In the genomic region with DNA sequence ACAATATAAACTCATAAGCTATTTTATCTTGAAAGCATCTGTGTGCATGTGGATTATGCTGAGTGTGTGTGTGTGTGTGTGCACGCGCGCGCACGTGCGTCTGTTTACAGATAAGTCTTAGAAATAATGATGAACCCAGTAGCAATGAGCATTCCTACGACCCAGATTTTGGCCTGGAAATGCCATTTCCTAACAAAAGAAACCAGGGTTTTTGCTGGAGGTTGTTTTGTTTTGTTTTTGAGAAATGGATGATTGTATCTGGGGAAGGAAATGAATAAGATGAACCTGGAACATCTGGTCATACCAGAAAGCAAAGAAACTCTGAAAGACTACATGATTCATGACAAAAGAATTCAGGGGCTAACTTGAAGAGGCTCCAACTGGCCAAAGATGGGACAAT, we compare ENCODE assay signal across 19 cellular contexts. TPM values are rescaled to one million over a fixed set of nuclear protein-coding genes. Genes with fewer than 3 reads are reported as not detected.
DNase-seq lines count a peak whose midpoint lies in the region; ATAC-seq and TF ChIP-seq lines count a peak whose summit lies in the region.
"Had no signal": no experiment of that assay in that cellular context is flagged by ENCODE, and none has a peak within 500 bp of the region (broad histone marks: within the 10 kb centered on the region; RNA-seq: fewer than 3 reads in every experiment).

No MANE protein-coding gene starts in this region.

- H3K9me3 ChIP-seq in gastroesophageal sphincter: no peaks in the 10 kb centered on the region
- H3K9me3 ChIP-seq: HAP-1, pancreas had no signal

- H3K27ac Mint-ChIP-seq in nephron progenitor cell: no peak overlapping the region
- H3K27ac Mint-ChIP-seq: activated naive CD4-positive, alpha-beta T cell treated with anti-CD3 and anti-CD28 coated beads, Interleukin-2, amount 50 U/mL, for 72 hours; memory B cell had no signal

- H3K4me1 ChIP-seq in gastroesophageal sphincter: no peaks in the 10 kb centered on the region
- H3K4me1 ChIP-seq: HAP-1, pancreas had no signal

- peaks cover 5% of the 10 kb centered on the region for H3K27me3 ChIP-seq in gastroesophageal sphincter
- H3K27me3 ChIP-seq: pancreas had no signal

- no peaks in the 10 kb centered on the region for H3K36me3 ChIP-seq in gastroesophageal sphincter
- H3K36me3 ChIP-seq: HAP-1, pancreas, WERI-Rb-1 had no signal

- H3K9me3 Mint-ChIP-seq in nephron progenitor cell: peaks cover under 1% of the 10 kb centered on the region
- H3K9me3 Mint-ChIP-seq: activated naive CD4-positive, alpha-beta T cell treated with anti-CD3 and anti-CD28 coated beads, Interleukin-2, amount 50 U/mL, for 72 hours; memory B cell had no signal

- ATAC-seq in gastroesophageal sphincter (no peak), HG02610 (IDR thresholded peaks at IDR 0.05; ENCODE audit: unreplicated experiment) (no peak)
- ATAC-seq: activated naive CD4-positive, alpha-beta T cell treated with anti-CD3 and anti-CD28 coated beads, Interleukin-2, amount 50 U/mL, for 72 hours; pancreas; stimulated activated naive CD8-positive, alpha-beta T cell treated with anti-CD3 and anti-CD28 coated beads, Interleukin-15, Interleukin-2, amounts not matched to agents 100 U/mL and 50 U/mL, for 24 hours had no signal

- no peak for TF ChIP-seq POLR2A in gastroesophageal sphincter (IDR thresholded peaks at IDR 0.05)

- no peak overlapping the region for H3K27ac ChIP-seq in gastroesophageal sphincter
- H3K27ac ChIP-seq: C4-2B, coronary artery, pancreas, WERI-Rb-1 had no signal

- no peaks in the 10 kb centered on the region for H3K36me3 Mint-ChIP-seq in nephron progenitor cell (ENCODE audit: low read depth)
- H3K36me3 Mint-ChIP-seq: activated naive CD4-positive, alpha-beta T cell treated with anti-CD3 and anti-CD28 coated beads, Interleukin-2, amount 50 U/mL, for 72 hours; memory B cell had no signal

- H3K4me3 Mint-ChIP-seq in nephron progenitor cell: no peak overlapping the region
- H3K4me3 Mint-ChIP-seq: memory B cell had no signal

- H3K4me1 Mint-ChIP-seq in nephron progenitor cell: peaks cover 14% of the 10 kb centered on the region
- H3K4me1 Mint-ChIP-seq: memory B cell had no signal

- TF ChIP-seq CTCF in epithelial cell of esophagus (IDR thresholded peaks at IDR 0.05; ENCODE audit: insufficient read depth, low read depth, low read length, missing control alignments): no peak
- no peak for TF ChIP-seq CTCF in nephron progenitor cell (IDR thresholded peaks at IDR 0.05)
- TF ChIP-seq CTCF in gastroesophageal sphincter (IDR thresholded peaks at IDR 0.05): no peak

- peak; percentile 16 for DNase-seq in ELF-1 (ENCODE audit: low read depth, low spot score)
- peak; percentile 34 for DNase-seq in RKO (ENCODE audit: low spot score)
- DNase-seq in epithelial cell of esophagus (ENCODE audit: low read depth): peak; percentile 74
- peak; percentile 66 for DNase-seq in non-pigmented ciliary epithelial cell (ENCODE audit: low read depth)
- DNase-seq in nephron progenitor cell: no peak
- DNase-seq in activated CD4-positive, CD25-positive, alpha-beta regulatory T cell (lab: John Stamatoyannopoulos, UW): no peak
- DNase-seq: hippocampal formation; NCI-H1436 treated with DMSO at 0.1 percent for 48 hours; pancreas; stimulated activated CD4-positive, alpha-beta T cell treated with anti-CD3 and anti-CD28 coated beads, Interleukin-4, amount 100 ng/mL, for 1 hour; stimulated activated naive CD8-positive, alpha-beta T cell treated with anti-CD3 and anti-CD28 coated beads, Interleukin-15, Interleukin-2, amounts not matched to agents 100 U/mL and 50 U/mL, for 24 hours; WERI-Rb-1 had no signal

- no peak overlapping the region for H3K4me3 ChIP-seq in epithelial cell of esophagus (ENCODE audit: low read length)
- H3K4me3 ChIP-seq in gastroesophageal sphincter: no peak overlapping the region
- H3K4me3 ChIP-seq: coronary artery, HAP-1, pancreas had no signal

- TF ChIP-seq EP300 in gastroesophageal sphincter (IDR thresholded peaks at IDR 0.05): no peak

- no peaks in the 10 kb centered on the region for H3K27me3 Mint-ChIP-seq in nephron progenitor cell (ENCODE audit: low read depth, poor library complexity)

- WGBS in gastroesophageal sphincter (ENCODE audit: low coverage in 1 of 2), 2 donors: 82 to 98% methylated on average over 6 to 7 of the region's 7 CpGs

RNA-seq across cellular contexts. Expression of a gene that starts 22.1 kb away (rescaled TPM):
- total RNA-seq in gastroesophageal sphincter: not detected
- total RNA-seq: activated naive CD4-positive, alpha-beta T cell treated with anti-CD3 and anti-CD28 coated beads, Interleukin-2, amount 50 U/mL, for 72 hours had no signal

RNA-seq across cellular contexts. Expression of a gene that starts 31.9 kb away (rescaled TPM):
- total RNA-seq in gastroesophageal sphincter: not detected
- total RNA-seq: activated naive CD4-positive, alpha-beta T cell treated with anti-CD3 and anti-CD28 coated beads, Interleukin-2, amount 50 U/mL, for 72 hours had no signal

Comparison
In these comparisons a context has a peak if more than half of its experiments do, and no peak if none do; other contexts are left out.
1. DNase-seq: peak in ELF-1 (single experiment), RKO (single experiment), epithelial cell of esophagus (single experiment) and non-pigmented ciliary epithelial cell (single experiment); none in nephron progenitor cell (single experiment) and activated CD4-positive, CD25-positive, alpha-beta regulatory T cell (0 of 4).